9 cellular contexts compared by ENCODE assay signal in the genomic region with DNA sequence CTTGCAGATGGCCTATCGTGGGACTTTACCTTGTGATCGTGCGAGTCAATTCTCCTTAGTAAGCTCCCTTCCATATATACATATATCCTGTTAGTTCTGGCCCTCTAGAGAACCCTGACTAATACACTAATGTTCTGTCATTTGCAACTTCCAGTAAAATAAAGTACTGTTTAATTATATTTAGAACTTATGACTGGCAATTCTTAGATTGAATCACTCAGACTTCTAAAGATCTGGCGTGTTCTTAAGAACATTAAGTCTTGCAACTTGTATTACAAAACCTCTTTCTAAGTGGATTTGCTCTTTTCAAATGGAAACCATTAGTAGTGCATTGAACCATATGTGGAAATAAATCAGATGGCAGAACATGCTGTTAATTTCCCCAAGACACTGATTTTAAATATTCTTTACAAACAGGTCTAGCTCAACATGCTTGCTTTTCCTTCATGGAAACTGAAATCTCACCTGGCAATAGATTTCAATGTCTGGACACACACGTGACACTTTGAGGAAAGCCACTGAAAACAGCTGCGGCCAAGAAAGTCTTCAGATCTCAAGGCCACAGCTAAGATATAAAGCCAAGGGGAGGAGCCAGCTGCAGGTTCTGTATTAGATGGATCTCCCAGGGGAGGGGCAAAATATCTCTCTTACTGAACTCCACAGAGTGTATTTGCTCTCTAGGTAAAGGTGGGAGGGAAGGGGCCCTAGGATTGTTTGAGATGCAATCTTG. TPM values are rescaled to one million over a fixed set of nuclear protein-coding genes. Genes with fewer than 3 reads are reported as not detected.
DNase-seq lines count a peak whose midpoint lies in the region; ATAC-seq, FAIRE-seq and TF ChIP-seq lines count a peak whose summit lies in the region.
"Had no signal": no experiment of that assay in that cellular context is flagged by ENCODE, and none has a peak within 500 bp of the region (broad histone marks: within the 10 kb centered on the region; RNA-seq: fewer than 3 reads in every experiment).

No MANE protein-coding gene starts in this region.

- no peak overlapping the region for H2AFZ ChIP-seq in GM12878 (ENCODE audit: control insufficient read depth, low read depth, low read length)

- RAD21 ChIA-PET in GM12878 (lab: Charles Lee; ENCODE audit: unreplicated experiment): interaction anchor here (0.7 to 3.2 kb wide), 8 partner anchors 11 to 50 kb away, joined by 3 to 14 read pairs (median 4); no protein-coding TSS in a partner anchor

- TF ChIP-seq CTCF in GM12878 (IDR thresholded peaks at IDR 0.05 in 2 of 3, conservative IDR thresholded peaks at IDR 0.05 in 1 of 3; ENCODE audit: control insufficient read depth in 2 of 3, extremely low read depth in 1 of 3, insufficient read depth in 1 of 3, low read depth in 3 of 3, low read length in 3 of 3) (no peak), ovary (IDR thresholded peaks at IDR 0.05) (no peak), WERI-Rb-1 (IDR thresholded peaks at IDR 0.05; ENCODE audit: low read depth, low read length) (no peak)

- H3K27me3 ChIP-seq in GM12878 (replicated peaks in 1 of 2; ENCODE audit: control insufficient read depth in 2 of 2, insufficient read depth in 2 of 2, low read length in 1 of 2) (no peaks in the 10 kb centered on the region), ovary (no peaks in the 10 kb centered on the region), WERI-Rb-1 (ENCODE audit: insufficient read depth, low read depth, severe bottlenecking) (no peaks in the 10 kb centered on the region)
- H3K27me3 ChIP-seq: uterus had no signal

- peak; percentile 38 for ATAC-seq in GM19468 (IDR thresholded peaks at IDR 0.05; ENCODE audit: extremely low read depth, unreplicated experiment)
- peak; percentile 58 for ATAC-seq in HG03520 (IDR thresholded peaks at IDR 0.05; ENCODE audit: unreplicated experiment)
- peak; percentile 48 for ATAC-seq in GM12878

- H3K36me3 ChIP-seq in GM12878 (ENCODE audit: control insufficient read depth in 2 of 2, insufficient read depth in 2 of 2, low read length in 1 of 2) (no peaks in the 10 kb centered on the region), ovary (no peaks in the 10 kb centered on the region), WERI-Rb-1 (no peaks in the 10 kb centered on the region)
- H3K36me3 ChIP-seq: uterus had no signal

- H3K4me3 ChIP-seq in GM12878: no peak overlapping the region; the same call in 1 of the 2 replicates
- H3K4me3 ChIP-seq in ovary: no peak overlapping the region
- H3K4me3 ChIP-seq in WERI-Rb-1 (ENCODE audit: low read depth, low read length): no peak overlapping the region
- H3K4me3 ChIP-seq: uterus had no signal

- peak overlapping the region; percentile 31; the same call in 1 of the 2 replicates for H3K4me2 ChIP-seq in GM12878 (ENCODE audit: control insufficient read depth, insufficient read depth)

- no peak for DNase-seq in GM12892 (ENCODE audit: insufficient read length)
- DNase-seq in GM12878 (ENCODE audit: low read depth, low spot score): no peak
- no peak for DNase-seq in ovary
- DNase-seq in SW 1271 (lab: John Stamatoyannopoulos, UW): no peak
- DNase-seq in NCI-H524 treated with DMSO at 0.1 percent for 48 hours (lab: John Stamatoyannopoulos, UW): no peak
- DNase-seq in WERI-Rb-1: no peak
- DNase-seq: uterus had no signal

- TF ChIP-seq RAD21 in GM12878 (IDR thresholded peaks at IDR 0.05; ENCODE audit: insufficient read depth, low read depth, low read length): no peak

- H4K20me1 ChIP-seq in GM12878 (ENCODE audit: control insufficient read depth, insufficient read depth): no peaks in the 10 kb centered on the region

- no peaks in the 10 kb centered on the region for H3K79me2 ChIP-seq in GM12878 (ENCODE audit: control insufficient read depth, insufficient read depth, low read length)

- no peaks in the 10 kb centered on the region for H3K9me3 ChIP-seq in GM12878 (replicated peaks; ENCODE audit: control insufficient read depth, insufficient read depth, low read length)
- no peaks in the 10 kb centered on the region for H3K9me3 ChIP-seq in ovary
- H3K9me3 ChIP-seq in WERI-Rb-1 (ENCODE audit: severe bottlenecking): no peaks in the 10 kb centered on the region
- H3K9me3 ChIP-seq: uterus had no signal

- no peak overlapping the region for H3K9ac ChIP-seq in GM12878 (ENCODE audit: control insufficient read depth, insufficient read depth, low read length)

- TF ChIP-seq EP300 in GM12878 (IDR thresholded peaks at IDR 0.05; ENCODE audit: borderline replicate concordance in 1 of 2, control insufficient read depth in 1 of 2, low read depth in 2 of 2, low read length in 2 of 2) (0 out of 4 replicates have a peak, but pooled peaks of 1 of the 2 experiments have one; percentile 49), ovary (IDR thresholded peaks at IDR 0.05) (no peak)

- intact Hi-C loops in GM12878 (cut with micrococcal nuclease; ENCODE audit: unreplicated experiment) (no loop called here), ovary (cut with DNase I) (no loop called here)

- FAIRE-seq in GM12892 (lab: Jason Lieb, UNC): peak; percentile 9
- FAIRE-seq in GM12878 (lab: Jason Lieb, UNC): peak; percentile 49

- peaks cover 40% of the 10 kb centered on the region for H3K4me1 ChIP-seq in GM12878 (ENCODE audit: control insufficient read depth, insufficient read depth, low read length)
- H3K4me1 ChIP-seq in ovary (ENCODE audit: insufficient read depth): no peaks in the 10 kb centered on the region
- H3K4me1 ChIP-seq: uterus had no signal

- POLR2A ChIA-PET in GM12878 (lab: Charles Lee): interaction anchor here (0.9 to 1.0 kb wide), 2 partner anchors 12 to 23 kb away, joined by 4 read pairs; no protein-coding TSS in a partner anchor

- TF ChIP-seq POLR2A in GM12892 (IDR thresholded peaks at IDR 0.05; ENCODE audit: low read depth, low read length): no peak
- no peak for TF ChIP-seq POLR2A in GM12878 (IDR thresholded peaks at IDR 0.05; ENCODE audit: low read depth, low read length)
- no peak for TF ChIP-seq POLR2A in ovary (IDR thresholded peaks at IDR 0.05)

- in situ Hi-C loops in GM12878 (cut with MboI): no loop called here

- no TSS peak for BruUV-seq in GM12878 (replicated peaks; lab: Mats Ljungman, UMichigan)

- 12% methylated on average over 6 of the region's 6 CpGs for WGBS in GM12878 (ENCODE audit: insufficient coverage, insufficient replicate concordance, low lambda C conversion rate, missing lambda C conversion rate)
- WGBS in ovary, 3 donors: 48 to 55% (median 52%) methylated on average over 6 of the region's 6 CpGs

- SMC1A ChIA-PET in GM12878 (lab: Charles Lee; ENCODE audit: uncharacterized antibody, unreplicated experiment): interaction anchor here (0.6 to 11.8 kb wide), 12 partner anchors 9 to 588 kb away, joined by 3 to 257 read pairs (median 8); a partner anchor contains a TSS

- CTCF ChIA-PET in GM12878 (lab: Yijun Ruan, JAX): interaction anchor here (0.6 to 2.8 kb wide), 9 partner anchors 9 to 599 kb away, joined by 3 to 8 read pairs (median 3); no protein-coding TSS in a partner anchor

- H3K27ac ChIP-seq in GM12878 (ENCODE audit: control insufficient read depth, insufficient read depth) (no peak overlapping the region), ovary (no peak overlapping the region), WERI-Rb-1 (no peak overlapping the region)
- H3K27ac ChIP-seq: uterus had no signal

TF ChIP-seq in GM12878, 131 proteins besides CTCF, POLR2A, EP300 and RAD21 (continues in another document):
- TF ChIP-seq, protein P1, sequence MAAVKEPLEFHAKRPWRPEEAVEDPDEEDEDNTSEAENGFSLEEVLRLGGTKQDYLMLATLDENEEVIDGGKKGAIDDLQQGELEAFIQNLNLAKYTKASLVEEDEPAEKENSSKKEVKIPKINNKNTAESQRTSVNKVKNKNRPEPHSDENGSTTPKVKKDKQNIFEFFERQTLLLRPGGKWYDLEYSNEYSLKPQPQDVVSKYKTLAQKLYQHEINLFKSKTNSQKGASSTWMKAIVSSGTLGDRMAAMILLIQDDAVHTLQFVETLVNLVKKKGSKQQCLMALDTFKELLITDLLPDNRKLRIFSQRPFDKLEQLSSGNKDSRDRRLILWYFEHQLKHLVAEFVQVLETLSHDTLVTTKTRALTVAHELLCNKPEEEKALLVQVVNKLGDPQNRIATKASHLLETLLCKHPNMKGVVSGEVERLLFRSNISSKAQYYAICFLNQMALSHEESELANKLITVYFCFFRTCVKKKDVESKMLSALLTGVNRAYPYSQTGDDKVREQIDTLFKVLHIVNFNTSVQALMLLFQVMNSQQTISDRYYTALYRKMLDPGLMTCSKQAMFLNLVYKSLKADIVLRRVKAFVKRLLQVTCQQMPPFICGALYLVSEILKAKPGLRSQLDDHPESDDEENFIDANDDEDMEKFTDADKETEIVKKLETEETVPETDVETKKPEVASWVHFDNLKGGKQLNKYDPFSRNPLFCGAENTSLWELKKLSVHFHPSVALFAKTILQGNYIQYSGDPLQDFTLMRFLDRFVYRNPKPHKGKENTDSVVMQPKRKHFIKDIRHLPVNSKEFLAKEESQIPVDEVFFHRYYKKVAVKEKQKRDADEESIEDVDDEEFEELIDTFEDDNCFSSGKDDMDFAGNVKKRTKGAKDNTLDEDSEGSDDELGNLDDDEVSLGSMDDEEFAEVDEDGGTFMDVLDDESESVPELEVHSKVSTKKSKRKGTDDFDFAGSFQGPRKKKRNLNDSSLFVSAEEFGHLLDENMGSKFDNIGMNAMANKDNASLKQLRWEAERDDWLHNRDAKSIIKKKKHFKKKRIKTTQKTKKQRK (IDR thresholded peaks at IDR 0.05; ENCODE audit: low read depth, low read length): no peak
- no peak for TF ChIP-seq ZBED1 (IDR thresholded peaks at IDR 0.05; ENCODE audit: borderline replicate concordance)

RNA-seq across cellular contexts. Expression of a gene that starts 50.6 kb away (rescaled TPM):
- polyA plus RNA-seq in GM12892 (2012; ENCODE audit: missing spikeins): 133 TPM
- 49.7 and 58.0 TPM in 2 replicates for total RNA-seq in GM12878 (2013; cell fraction: nucleolus; rRNA removed)
- total RNA-seq in GM12878 (2014; rRNA removed): 88.2 and 113 TPM in 2 replicates
- 108 and 109 TPM in 2 replicates for total RNA-seq in GM12878 (2014; rRNA removed; fragmentation: Illumina TruSeq; extraction: Trizol)
- 101 and 105 TPM in 2 replicates for total RNA-seq in GM12878 (2021)
- polyA plus RNA-seq in GM12878 (2011; ENCODE audit: low read depth): 40.1 TPM
- polyA plus RNA-seq in GM12878 (2011; rRNA removed): 161 and 266 TPM in 2 replicates
- 68.2 and 86.5 TPM in 2 replicates for polyA plus RNA-seq in GM12878 (2011; cell fraction: cytosol; rRNA removed)
- 65.1 and 71.2 TPM in 2 replicates for polyA plus RNA-seq in GM12878 (2011; cell fraction: nucleus; rRNA removed)
- polyA plus RNA-seq in GM12878 (2012): 81.9 and 103 TPM in 2 replicates
- 94.9 and 142 TPM in 2 replicates for polyA plus RNA-seq in GM12878 (2014; fragmentation: Illumina TruSeq; extraction: Trizol)
- 100 to 1,000 TPM in 1 of 2 experiments, 10 to 100 TPM in 1; 74.0 to 119 TPM for polyA plus RNA-seq in GM12878 (2014; fragmentation: Nextera tagmentation; extraction: Ambion mirVana)
- polyA plus RNA-seq in GM12878 (2014; rRNA removed): 91.5 and 116 TPM in 2 replicates
- 100 to 1,000 TPM; 209 to 219 TPM for polyA plus RNA-seq in GM12878 (2016; fragmentation: Nextera tagmentation; extraction: Ambion mirVana)
- polyA minus RNA-seq in GM12878 (2011; rRNA and poly(A)+ RNA removed): 52.1 and 54.0 TPM in 2 replicates
- 37.8 and 44.2 TPM in 2 replicates for polyA minus RNA-seq in GM12878 (2011; cell fraction: cytosol; rRNA and poly(A)+ RNA removed)
- 67.6 and 93.7 TPM in 2 replicates for polyA minus RNA-seq in GM12878 (2011; cell fraction: nucleus; rRNA and poly(A)+ RNA removed)
- total RNA-seq in ovary: 10 to 100 TPM in 1 of 7 donors, 1 to 10 TPM in 2, under 1 TPM in 3, not detected in 1; 0.30 to 11.8 (median 1.8) TPM
- polyA plus RNA-seq in ovary: under 1 TPM; 0.47 to 0.75 TPM
